ENCODE assay signal across 1 cellular context in the genomic region with DNA sequence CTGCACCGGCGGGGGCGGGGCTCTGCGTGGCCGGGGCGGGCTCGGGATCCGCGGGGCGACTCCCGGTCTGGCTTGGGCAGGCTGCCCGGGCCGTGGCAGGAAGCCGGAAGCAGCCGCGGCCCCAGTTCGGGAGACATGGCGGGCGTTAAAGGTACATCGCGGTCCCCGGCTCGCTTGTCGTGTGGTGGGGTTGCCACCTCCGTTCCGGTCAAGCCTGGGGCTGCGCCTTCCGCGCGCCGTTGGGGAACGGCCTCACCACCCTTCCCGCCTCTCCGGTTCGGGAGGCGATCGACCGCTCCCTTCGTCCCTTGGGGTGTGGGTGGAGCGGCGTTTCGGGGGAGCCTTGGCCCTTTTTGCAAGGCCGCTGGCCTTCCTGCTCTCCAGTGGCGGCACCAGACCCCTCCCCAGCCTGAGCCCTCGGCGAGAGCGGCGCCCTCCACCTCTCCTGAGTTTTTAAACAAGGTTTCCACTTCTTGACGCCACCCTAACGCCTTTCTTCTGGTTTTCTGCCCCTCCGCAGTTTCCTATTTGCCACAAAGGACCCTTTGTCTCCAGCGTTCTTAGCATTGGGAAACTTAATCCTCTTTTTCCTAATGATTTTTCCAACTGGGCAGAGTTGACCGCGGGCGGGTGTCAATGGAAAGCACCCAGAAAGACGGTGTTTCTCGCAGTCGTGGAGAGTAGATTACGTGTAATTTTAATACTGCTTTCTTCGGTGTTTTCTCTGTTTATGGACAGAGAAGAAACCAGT.
TF ChIP-seq lines count a peak whose summit lies in the region.

A gene with protein sequence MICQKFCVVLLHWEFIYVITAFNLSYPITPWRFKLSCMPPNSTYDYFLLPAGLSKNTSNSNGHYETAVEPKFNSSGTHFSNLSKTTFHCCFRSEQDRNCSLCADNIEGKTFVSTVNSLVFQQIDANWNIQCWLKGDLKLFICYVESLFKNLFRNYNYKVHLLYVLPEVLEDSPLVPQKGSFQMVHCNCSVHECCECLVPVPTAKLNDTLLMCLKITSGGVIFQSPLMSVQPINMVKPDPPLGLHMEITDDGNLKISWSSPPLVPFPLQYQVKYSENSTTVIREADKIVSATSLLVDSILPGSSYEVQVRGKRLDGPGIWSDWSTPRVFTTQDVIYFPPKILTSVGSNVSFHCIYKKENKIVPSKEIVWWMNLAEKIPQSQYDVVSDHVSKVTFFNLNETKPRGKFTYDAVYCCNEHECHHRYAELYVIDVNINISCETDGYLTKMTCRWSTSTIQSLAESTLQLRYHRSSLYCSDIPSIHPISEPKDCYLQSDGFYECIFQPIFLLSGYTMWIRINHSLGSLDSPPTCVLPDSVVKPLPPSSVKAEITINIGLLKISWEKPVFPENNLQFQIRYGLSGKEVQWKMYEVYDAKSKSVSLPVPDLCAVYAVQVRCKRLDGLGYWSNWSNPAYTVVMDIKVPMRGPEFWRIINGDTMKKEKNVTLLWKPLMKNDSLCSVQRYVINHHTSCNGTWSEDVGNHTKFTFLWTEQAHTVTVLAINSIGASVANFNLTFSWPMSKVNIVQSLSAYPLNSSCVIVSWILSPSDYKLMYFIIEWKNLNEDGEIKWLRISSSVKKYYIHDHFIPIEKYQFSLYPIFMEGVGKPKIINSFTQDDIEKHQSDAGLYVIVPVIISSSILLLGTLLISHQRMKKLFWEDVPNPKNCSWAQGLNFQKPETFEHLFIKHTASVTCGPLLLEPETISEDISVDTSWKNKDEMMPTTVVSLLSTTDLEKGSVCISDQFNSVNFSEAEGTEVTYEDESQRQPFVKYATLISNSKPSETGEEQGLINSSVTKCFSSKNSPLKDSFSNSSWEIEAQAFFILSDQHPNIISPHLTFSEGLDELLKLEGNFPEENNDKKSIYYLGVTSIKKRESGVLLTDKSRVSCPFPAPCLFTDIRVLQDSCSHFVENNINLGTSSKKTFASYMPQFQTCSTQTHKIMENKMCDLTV (plus strand): TSS at position 79 of the 751 bp plus-strand sequence. CDS start 144,898 bp downstream, outside the sequence.
A gene with protein sequence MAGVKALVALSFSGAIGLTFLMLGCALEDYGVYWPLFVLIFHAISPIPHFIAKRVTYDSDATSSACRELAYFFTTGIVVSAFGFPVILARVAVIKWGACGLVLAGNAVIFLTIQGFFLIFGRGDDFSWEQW (plus strand): TSS at position 79 of the 751 bp plus-strand sequence. CDS start 57 bp downstream, at position 136.

TF ChIP-seq in HepG2, 621 proteins besides CTCF, POLR2A, EP300 and RAD21 (continued from another document and continues in another):
- TF ChIP-seq, protein P1, sequence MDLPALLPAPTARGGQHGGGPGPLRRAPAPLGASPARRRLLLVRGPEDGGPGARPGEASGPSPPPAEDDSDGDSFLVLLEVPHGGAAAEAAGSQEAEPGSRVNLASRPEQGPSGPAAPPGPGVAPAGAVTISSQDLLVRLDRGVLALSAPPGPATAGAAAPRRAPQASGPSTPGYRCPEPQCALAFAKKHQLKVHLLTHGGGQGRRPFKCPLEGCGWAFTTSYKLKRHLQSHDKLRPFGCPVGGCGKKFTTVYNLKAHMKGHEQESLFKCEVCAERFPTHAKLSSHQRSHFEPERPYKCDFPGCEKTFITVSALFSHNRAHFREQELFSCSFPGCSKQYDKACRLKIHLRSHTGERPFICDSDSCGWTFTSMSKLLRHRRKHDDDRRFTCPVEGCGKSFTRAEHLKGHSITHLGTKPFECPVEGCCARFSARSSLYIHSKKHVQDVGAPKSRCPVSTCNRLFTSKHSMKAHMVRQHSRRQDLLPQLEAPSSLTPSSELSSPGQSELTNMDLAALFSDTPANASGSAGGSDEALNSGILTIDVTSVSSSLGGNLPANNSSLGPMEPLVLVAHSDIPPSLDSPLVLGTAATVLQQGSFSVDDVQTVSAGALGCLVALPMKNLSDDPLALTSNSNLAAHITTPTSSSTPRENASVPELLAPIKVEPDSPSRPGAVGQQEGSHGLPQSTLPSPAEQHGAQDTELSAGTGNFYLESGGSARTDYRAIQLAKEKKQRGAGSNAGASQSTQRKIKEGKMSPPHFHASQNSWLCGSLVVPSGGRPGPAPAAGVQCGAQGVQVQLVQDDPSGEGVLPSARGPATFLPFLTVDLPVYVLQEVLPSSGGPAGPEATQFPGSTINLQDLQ (CRISPR knock-in tag; IDR thresholded peaks at IDR 0.05): no peak; the same call in 1 of the 2 replicates
- TF ChIP-seq ZNF777 (CRISPR knock-in tag; IDR thresholded peaks at IDR 0.05) (no peak; the same call in 1 of the 2 replicates), NFYC (CRISPR knock-in tag; IDR thresholded peaks at IDR 0.05) (no peak), ZFYVE20 (CRISPR knock-in tag; IDR thresholded peaks at IDR 0.05; ENCODE audit: borderline replicate concordance, low read depth) (0 out of 2 replicates have a peak, but pooled peaks have one; percentile 40), HOXA9 (CRISPR knock-in tag; IDR thresholded peaks at IDR 0.05; ENCODE audit: borderline replicate concordance) (no peak), ZNF782 (CRISPR knock-in tag; IDR thresholded peaks at IDR 0.05; ENCODE audit: borderline replicate concordance) (peak; percentile 78; the same call in 1 of the 2 replicates), ARNT (IDR thresholded peaks at IDR 0.05) (no peak), ZMYM3 (CRISPR knock-in tag; IDR thresholded peaks at IDR 0.05) (peak; percentile 58; the same call in 1 of the 2 replicates), ZFX (CRISPR knock-in tag; IDR thresholded peaks at IDR 0.05; ENCODE audit: low read depth) (peak; percentile 98), NFKBIZ (CRISPR knock-in tag; IDR thresholded peaks at IDR 0.05) (no peak), ZNF33A (CRISPR knock-in tag; IDR thresholded peaks at IDR 0.05; ENCODE audit: borderline replicate concordance) (no peak)
- TF ChIP-seq, protein P2, sequence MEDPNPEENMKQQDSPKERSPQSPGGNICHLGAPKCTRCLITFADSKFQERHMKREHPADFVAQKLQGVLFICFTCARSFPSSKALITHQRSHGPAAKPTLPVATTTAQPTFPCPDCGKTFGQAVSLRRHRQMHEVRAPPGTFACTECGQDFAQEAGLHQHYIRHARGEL (CRISPR knock-in tag; IDR thresholded peaks at IDR 0.05): no peak
- TF ChIP-seq, protein P3, sequence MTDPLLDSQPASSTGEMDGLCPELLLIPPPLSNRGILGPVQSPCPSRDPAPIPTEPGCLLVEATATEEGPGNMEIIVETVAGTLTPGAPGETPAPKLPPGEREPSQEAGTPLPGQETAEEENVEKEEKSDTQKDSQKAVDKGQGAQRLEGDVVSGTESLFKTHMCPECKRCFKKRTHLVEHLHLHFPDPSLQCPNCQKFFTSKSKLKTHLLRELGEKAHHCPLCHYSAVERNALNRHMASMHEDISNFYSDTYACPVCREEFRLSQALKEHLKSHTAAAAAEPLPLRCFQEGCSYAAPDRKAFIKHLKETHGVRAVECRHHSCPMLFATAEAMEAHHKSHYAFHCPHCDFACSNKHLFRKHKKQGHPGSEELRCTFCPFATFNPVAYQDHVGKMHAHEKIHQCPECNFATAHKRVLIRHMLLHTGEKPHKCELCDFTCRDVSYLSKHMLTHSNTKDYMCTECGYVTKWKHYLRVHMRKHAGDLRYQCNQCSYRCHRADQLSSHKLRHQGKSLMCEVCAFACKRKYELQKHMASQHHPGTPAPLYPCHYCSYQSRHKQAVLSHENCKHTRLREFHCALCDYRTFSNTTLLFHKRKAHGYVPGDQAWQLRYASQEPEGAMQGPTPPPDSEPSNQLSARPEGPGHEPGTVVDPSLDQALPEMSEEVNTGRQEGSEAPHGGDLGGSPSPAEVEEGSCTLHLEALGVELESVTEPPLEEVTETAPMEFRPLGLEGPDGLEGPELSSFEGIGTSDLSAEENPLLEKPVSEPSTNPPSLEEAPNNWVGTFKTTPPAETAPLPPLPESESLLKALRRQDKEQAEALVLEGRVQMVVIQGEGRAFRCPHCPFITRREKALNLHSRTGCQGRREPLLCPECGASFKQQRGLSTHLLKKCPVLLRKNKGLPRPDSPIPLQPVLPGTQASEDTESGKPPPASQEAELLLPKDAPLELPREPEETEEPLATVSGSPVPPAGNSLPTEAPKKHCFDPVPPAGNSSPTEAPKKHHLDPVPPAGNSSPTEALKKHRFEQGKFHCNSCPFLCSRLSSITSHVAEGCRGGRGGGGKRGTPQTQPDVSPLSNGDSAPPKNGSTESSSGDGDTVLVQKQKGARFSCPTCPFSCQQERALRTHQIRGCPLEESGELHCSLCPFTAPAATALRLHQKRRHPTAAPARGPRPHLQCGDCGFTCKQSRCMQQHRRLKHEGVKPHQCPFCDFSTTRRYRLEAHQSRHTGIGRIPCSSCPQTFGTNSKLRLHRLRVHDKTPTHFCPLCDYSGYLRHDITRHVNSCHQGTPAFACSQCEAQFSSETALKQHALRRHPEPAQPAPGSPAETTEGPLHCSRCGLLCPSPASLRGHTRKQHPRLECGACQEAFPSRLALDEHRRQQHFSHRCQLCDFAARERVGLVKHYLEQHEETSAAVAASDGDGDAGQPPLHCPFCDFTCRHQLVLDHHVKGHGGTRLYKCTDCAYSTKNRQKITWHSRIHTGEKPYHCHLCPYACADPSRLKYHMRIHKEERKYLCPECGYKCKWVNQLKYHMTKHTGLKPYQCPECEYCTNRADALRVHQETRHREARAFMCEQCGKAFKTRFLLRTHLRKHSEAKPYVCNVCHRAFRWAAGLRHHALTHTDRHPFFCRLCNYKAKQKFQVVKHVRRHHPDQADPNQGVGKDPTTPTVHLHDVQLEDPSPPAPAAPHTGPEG (CRISPR knock-in tag; IDR thresholded peaks at IDR 0.05): no peak; the same call in 1 of the 2 replicates
- TF ChIP-seq, protein P4, sequence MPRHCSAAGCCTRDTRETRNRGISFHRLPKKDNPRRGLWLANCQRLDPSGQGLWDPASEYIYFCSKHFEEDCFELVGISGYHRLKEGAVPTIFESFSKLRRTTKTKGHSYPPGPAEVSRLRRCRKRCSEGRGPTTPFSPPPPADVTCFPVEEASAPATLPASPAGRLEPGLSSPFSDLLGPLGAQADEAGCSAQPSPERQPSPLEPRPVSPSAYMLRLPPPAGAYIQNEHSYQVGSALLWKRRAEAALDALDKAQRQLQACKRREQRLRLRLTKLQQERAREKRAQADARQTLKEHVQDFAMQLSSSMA (CRISPR knock-in tag; IDR thresholded peaks at IDR 0.05): no peak
- TF ChIP-seq, protein P5, sequence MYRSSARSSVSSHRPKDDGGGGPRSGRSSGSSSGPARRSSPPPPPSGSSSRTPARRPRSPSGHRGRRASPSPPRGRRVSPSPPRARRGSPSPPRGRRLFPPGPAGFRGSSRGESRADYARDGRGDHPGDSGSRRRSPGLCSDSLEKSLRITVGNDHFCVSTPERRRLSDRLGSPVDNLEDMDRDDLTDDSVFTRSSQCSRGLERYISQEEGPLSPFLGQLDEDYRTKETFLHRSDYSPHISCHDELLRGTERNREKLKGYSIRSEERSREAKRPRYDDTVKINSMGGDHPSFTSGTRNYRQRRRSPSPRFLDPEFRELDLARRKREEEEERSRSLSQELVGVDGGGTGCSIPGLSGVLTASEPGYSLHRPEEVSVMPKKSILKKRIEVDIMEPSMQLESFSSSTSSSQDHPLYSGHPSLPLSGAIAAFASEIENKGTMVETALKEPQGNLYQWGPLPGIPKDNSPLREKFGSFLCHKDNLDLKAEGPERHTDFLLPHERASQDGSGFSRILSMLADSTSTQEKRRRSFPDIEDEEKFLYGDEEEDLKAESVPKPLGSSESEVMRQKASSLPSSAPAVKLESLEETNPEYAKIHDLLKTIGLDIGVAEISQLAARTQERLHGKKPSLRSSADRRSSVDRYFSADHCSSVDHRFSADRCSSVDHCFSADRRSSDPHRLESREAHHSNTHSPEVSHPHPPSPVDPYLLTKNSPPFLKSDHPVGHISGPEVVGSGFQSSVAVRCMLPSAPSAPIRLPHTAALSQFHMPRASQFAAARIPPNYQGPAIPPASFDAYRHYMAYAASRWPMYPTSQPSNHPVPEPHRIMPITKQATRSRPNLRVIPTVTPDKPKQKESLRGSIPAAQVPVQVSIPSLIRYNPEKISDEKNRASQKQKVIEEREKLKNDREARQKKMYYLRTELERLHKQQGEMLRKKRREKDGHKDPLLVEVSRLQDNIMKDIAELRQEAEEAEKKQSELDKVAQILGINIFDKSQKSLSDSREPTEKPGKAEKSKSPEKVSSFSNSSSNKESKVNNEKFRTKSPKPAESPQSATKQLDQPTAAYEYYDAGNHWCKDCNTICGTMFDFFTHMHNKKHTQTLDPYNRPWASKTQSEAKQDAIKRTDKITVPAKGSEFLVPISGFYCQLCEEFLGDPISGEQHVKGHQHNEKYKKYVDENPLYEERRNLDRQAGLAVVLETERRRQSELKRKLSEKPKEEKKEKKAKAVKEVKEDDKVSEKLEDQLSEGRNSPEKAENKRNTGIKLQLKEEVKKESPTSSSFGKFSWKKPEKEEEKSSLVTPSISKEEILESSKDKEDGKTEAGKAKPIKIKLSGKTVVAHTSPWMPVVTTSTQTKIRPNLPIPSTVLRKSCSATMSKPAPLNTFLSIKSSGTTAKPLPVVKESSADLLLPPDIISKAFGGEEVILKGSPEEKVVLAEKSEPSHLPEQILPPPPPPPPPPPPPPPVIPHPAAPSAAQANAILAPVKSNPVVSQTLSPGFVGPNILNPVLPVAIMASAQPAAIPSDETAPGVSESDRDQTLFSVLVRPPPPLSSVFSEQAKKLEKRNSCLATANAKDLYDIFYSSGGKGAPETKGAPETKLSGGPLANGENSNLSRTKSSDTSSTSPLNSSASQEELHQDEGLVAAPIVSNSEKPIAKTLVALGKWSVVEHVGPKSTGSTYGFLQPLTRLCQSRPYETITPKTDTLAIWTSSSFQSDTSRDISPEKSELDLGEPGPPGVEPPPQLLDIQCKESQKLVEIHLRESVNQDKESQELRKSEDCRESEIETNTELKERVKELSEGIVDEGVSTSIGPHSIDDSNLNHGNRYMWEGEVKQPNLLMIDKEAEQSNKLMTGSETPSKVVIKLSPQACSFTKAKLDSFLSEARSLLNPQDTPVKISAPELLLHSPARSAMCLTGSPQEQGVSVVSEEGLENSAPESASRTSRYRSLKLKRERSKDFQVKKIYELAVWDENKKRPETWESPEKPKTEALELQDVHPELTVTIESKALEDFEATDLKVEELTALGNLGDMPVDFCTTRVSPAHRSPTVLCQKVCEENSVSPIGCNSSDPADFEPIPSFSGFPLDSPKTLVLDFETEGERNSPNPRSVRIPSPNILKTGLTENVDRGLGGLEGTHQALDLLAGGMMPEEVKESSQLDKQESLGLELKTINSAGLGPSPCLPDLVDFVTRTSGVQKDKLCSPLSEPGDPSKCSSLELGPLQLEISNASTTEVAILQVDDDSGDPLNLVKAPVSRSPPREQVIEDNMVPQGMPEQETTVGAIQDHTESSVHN (CRISPR knock-in tag; IDR thresholded peaks at IDR 0.05): 0 out of 2 replicates have a peak, but pooled peaks have one; percentile 29
- TF ChIP-seq, protein P6, sequence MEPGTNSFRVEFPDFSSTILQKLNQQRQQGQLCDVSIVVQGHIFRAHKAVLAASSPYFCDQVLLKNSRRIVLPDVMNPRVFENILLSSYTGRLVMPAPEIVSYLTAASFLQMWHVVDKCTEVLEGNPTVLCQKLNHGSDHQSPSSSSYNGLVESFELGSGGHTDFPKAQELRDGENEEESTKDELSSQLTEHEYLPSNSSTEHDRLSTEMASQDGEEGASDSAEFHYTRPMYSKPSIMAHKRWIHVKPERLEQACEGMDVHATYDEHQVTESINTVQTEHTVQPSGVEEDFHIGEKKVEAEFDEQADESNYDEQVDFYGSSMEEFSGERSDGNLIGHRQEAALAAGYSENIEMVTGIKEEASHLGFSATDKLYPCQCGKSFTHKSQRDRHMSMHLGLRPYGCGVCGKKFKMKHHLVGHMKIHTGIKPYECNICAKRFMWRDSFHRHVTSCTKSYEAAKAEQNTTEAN (CRISPR knock-in tag; conservative IDR thresholded peaks at IDR 0.05): 0 out of 2 replicates have a peak, but pooled peaks have one; percentile 57
- TF ChIP-seq, protein P7, sequence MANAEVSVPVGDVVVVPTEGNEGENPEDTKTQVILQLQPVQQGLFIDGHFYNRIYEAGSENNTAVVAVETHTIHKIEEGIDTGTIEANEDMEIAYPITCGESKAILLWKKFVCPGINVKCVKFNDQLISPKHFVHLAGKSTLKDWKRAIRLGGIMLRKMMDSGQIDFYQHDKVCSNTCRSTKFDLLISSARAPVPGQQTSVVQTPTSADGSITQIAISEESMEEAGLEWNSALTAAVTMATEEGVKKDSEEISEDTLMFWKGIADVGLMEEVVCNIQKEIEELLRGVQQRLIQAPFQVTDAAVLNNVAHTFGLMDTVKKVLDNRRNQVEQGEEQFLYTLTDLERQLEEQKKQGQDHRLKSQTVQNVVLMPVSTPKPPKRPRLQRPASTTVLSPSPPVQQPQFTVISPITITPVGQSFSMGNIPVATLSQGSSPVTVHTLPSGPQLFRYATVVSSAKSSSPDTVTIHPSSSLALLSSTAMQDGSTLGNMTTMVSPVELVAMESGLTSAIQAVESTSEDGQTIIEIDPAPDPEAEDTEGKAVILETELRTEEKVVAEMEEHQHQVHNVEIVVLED (CRISPR knock-in tag; IDR thresholded peaks at IDR 0.05; ENCODE audit: borderline replicate concordance): peak; percentile 57
